Comparison of ENCODE assay signal across 1 cellular context in genomic region chr7:75738604-75738974, GRCh38.
A peak's percentile ranks its signal among the peaks of the same experiment; 100 is the strongest.
TF ChIP-seq lines count a peak whose summit lies in the region.

HIP1 (minus strand) TSS chr7:75738941; CDS start chr7:75738920, 21 bp downstream.

TF ChIP-seq in HEK293, 187 proteins besides CTCF, POLR2A, EP300 and RAD21 (continued from another document):
- TF ChIP-seq ZBTB6 (tag by site-specific recombination; IDR thresholded peaks at IDR 0.05) (no peak), ZNF157 (tag by site-specific recombination; IDR thresholded peaks at IDR 0.05) (no peak), ZNF571 (tag by site-specific recombination; IDR thresholded peaks at IDR 0.05) (no peak), ZNF768 (tag by site-specific recombination; IDR thresholded peaks at IDR 0.05) (no peak), ZNF658 (tag by site-specific recombination; IDR thresholded peaks at IDR 0.05) (no peak), ZNF366 (tag by site-specific recombination; conservative IDR thresholded peaks at IDR 0.05) (no peak), ZNF239 (tag by site-specific recombination; IDR thresholded peaks at IDR 0.05) (no peak), ZNF433 (tag by site-specific recombination; IDR thresholded peaks at IDR 0.05; ENCODE audit: low read depth) (no peak), ZNF645 (tag by site-specific recombination; IDR thresholded peaks at IDR 0.05) (no peak), ZSCAN16 (tag by site-specific recombination; IDR thresholded peaks at IDR 0.05) (no peak), YY1 (tag by site-specific recombination; IDR thresholded peaks at IDR 0.05) (no peak), ZNF169 (tag by site-specific recombination; IDR thresholded peaks at IDR 0.05) (no peak), YY2 (tag by site-specific recombination; IDR thresholded peaks at IDR 0.05) (no peak), ATF2 (tag by site-specific recombination; IDR thresholded peaks at IDR 0.05; ENCODE audit: low read depth) (no peak), OSR2 (tag by site-specific recombination; IDR thresholded peaks at IDR 0.05) (no peak), REPIN1 (tag by site-specific recombination; IDR thresholded peaks at IDR 0.05; ENCODE audit: low read depth) (no peak), ZSCAN4 (tag by site-specific recombination; IDR thresholded peaks at IDR 0.05) (no peak), ZNF837 (tag by site-specific recombination; IDR thresholded peaks at IDR 0.05) (no peak), ZNF354C (tag by site-specific recombination; IDR thresholded peaks at IDR 0.05; ENCODE audit: borderline replicate concordance, low read depth) (no peak), OVOL3 (tag by site-specific recombination; IDR thresholded peaks at IDR 0.05) (no peak), MYNN (tag by site-specific recombination; IDR thresholded peaks at IDR 0.05; ENCODE audit: borderline replicate concordance) (no peak), ZNF155 (tag by site-specific recombination; IDR thresholded peaks at IDR 0.05) (no peak), ZNF311 (tag by site-specific recombination; IDR thresholded peaks at IDR 0.05; ENCODE audit: borderline replicate concordance) (no peak), ZBTB8A (tag by site-specific recombination; IDR thresholded peaks at IDR 0.05) (0 out of 2 replicates have a peak, but pooled peaks have one; percentile 14)
